Comparison of ENCODE assay signal across 7 cellular contexts in the genomic region with DNA sequence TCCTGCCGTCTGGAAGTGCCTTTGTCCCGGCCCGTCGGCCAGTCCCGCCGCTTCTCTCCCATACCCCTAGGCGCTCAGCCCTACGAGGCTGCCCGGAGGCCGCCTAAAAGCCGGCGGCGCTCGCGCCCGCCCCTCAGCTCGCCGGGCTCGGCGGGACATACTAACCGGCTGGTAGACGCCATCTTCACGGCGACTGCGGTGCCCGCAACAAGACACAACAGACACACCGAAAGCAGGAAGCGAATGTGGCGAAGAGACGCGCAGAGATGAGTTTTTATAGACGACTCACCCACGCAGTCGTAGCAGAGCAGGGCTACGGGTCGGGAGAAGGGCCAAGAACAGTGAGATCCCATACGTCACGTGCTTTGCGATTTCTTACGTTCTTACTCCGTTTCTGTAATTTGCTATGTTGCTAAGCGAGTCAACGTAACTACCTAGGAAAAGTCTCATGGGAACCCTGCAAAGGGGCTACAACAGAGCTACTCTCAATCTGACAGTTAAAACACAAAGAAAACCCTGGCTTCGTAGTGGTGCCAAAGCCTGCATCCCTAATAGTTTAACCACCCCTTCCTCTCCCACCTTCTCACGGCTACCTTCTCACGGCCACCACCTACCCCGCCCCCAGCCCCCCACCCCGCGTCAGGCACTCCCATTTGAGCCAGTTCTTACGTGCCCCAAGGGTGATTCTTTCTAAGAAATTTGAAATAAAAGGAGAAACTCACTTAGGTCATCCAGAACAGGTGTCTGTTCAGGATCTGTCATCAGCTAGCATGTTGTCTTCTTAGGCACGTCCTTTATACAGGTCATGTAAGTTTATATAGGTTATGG. TPM values are rescaled to one million over a fixed set of nuclear protein-coding genes. Genes with fewer than 3 reads are reported as not detected.
DNase-seq lines count a peak whose midpoint lies in the region; ATAC-seq, FAIRE-seq and TF ChIP-seq lines count a peak whose summit lies in the region.

A gene with protein sequence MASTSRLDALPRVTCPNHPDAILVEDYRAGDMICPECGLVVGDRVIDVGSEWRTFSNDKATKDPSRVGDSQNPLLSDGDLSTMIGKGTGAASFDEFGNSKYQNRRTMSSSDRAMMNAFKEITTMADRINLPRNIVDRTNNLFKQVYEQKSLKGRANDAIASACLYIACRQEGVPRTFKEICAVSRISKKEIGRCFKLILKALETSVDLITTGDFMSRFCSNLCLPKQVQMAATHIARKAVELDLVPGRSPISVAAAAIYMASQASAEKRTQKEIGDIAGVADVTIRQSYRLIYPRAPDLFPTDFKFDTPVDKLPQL (minus strand): TSS at position 250 of the 828 bp plus-strand sequence. CDS start 68 bp downstream, at position 182.

- peak in 3 of 7 experiments; percentile 10 to 23 (median 19) for TF ChIP-seq CTCF in body of pancreas (IDR thresholded peaks at IDR 0.05)
- no peak for TF ChIP-seq CTCF in sigmoid colon (IDR thresholded peaks at IDR 0.05)

- H3K4me1 ChIP-seq in body of pancreas, result peaks cover 31% of the 10 kb centered on the region
- H3K4me1 ChIP-seq in sigmoid colon, result peaks cover 0 to 29% (median 21%) of the 10 kb centered on the region in 4 donors

- ATAC-seq in GM18519 (IDR thresholded peaks at IDR 0.05; ENCODE audit: low FRiP score, unreplicated experiment) (peak; percentile 89), HG03060 (IDR thresholded peaks at IDR 0.05; ENCODE audit: low read depth, unreplicated experiment) (peak; percentile 84), body of pancreas (peak; percentile 90)

- peak within 1 kb of the TSS; percentile 89 to 99 (median 94) for H3K27ac ChIP-seq in body of pancreas
- peak within 1 kb of the TSS; percentile 94 to 98 (median 96) for H3K27ac ChIP-seq in sigmoid colon

- peak within 1 kb of the TSS; percentile 56 to 88 for H3K4me3 ChIP-seq in body of pancreas
- peak within 1 kb of the TSS; percentile 81 to 100 (median 86) for H3K4me3 ChIP-seq in sigmoid colon

- peak in 2 of 4 donors; percentile 64 to 83 for TF ChIP-seq EP300 in sigmoid colon (IDR thresholded peaks at IDR 0.05)

- H3K36me3 ChIP-seq in body of pancreas (replicated peaks in 1 of 2; ENCODE audit: insufficient read depth in 1 of 2, low read depth in 2 of 2) (no peaks in the 10 kb centered on the region), sigmoid colon (peaks cover 0 to 7% (median 2%) of the 10 kb centered on the region in 4 donors)

- H3K27me3 ChIP-seq in body of pancreas (no peaks in the 10 kb centered on the region), sigmoid colon (no peaks in the 10 kb centered on the region)

- peak; percentile 37 for FAIRE-seq in TTC549 (lab: Jason Lieb, UNC)

- TF ChIP-seq POLR2A in body of pancreas (IDR thresholded peaks at IDR 0.05) (peak; percentile 88 to 99 (median 99)), sigmoid colon (IDR thresholded peaks at IDR 0.05) (peak; percentile 89 to 92)

- DNase-seq in NCI-H2107 treated with DMSO at 0.1 percent for 48 hours (lab: John Stamatoyannopoulos, UW; ENCODE audit: unreplicated experiment) (peak; percentile 96), body of pancreas (peak; percentile 90 to 96 (median 93)), iPS DF 4.7 (ENCODE audit: extremely low read depth, low spot score) (peak; percentile 60), sigmoid colon (peak; percentile 97)

- H3K9me3 ChIP-seq in body of pancreas (no peaks in the 10 kb centered on the region), sigmoid colon (no peaks in the 10 kb centered on the region)

- intact Hi-C loops in body of pancreas (cut with DNase I), result no loop called here
- intact Hi-C loops in sigmoid colon (cut with DNase I), result loop anchor here (5.0 to 10.0 kb wide), 3 partner anchors 157 to 1103 kb away; a partner anchor contains a TSS

- WGBS in body of pancreas, 2 donors, result 0 to 1% methylated on average over 49 to 51 of the region's 51 CpGs
- 0% methylated on average over 51 of the region's 51 CpGs for WGBS in sigmoid colon, 2 donors

RNA-seq across cellular contexts. Expression of the gene that starts here (rescaled TPM):
- total RNA-seq in body of pancreas (10 to 100 TPM in 1 of 2 donors, 1 to 10 TPM in 1; 5.9 to 16.9 TPM), sigmoid colon (10 to 100 TPM; 21.6 to 42.6 (median 31.3) TPM)
- polyA plus RNA-seq in sigmoid colon, result 10 to 100 TPM; 24.0 to 47.4 (median 40.8) TPM

Comparison
In these comparisons a context has a peak if more than half of its experiments do, and no peak if none do; other contexts are left out.
1. Peak in every context shown above with its lines: DNase-seq, ATAC-seq, H3K4me3 ChIP-seq and H3K27ac ChIP-seq.